In genomic region chr20:5950271-5951031, GRCh38 we compare ENCODE assay signal across 8 cellular contexts. TPM values are rescaled to one million over a fixed set of nuclear protein-coding genes. Genes with fewer than 3 reads are reported as not detected.
DNase-seq lines count a peak whose midpoint lies in the region; ATAC-seq and TF ChIP-seq lines count a peak whose summit lies in the region.

Gene MCM8 (plus strand): TSS chr20:5950652. CDS start chr20:5952016, 1,364 bp downstream.
Gene TRMT6 (minus strand): TSS chr20:5950533. CDS start chr20:5950405, 128 bp downstream.

- intact Hi-C loops in activated CD4-positive, alpha-beta T cell treated with anti-CD3 and anti-CD28 coated beads, Interleukin-2, amount 10 ng/mL, durations not matched to agents 24 days and 14 days (cut with micrococcal nuclease): loop anchor here (1.0 to 2.0 kb wide), 3 partner anchors 46 to 421 kb away; no protein-coding TSS in a partner anchor

- peak within 1 kb of the TSS; percentile 99 for H3K4me3 Mint-ChIP-seq in activated CD4-positive, alpha-beta T cell treated with anti-CD3 and anti-CD28 coated beads, Interleukin-2, amount 10 ng/mL, durations not matched to agents 24 days and 14 days

- peaks cover 3% of the 10 kb centered on the region for H3K9me3 Mint-ChIP-seq in activated CD4-positive, alpha-beta T cell treated with anti-CD3 and anti-CD28 coated beads, Interleukin-2, amount 10 ng/mL, durations not matched to agents 24 days and 14 days

- H3K36me3 Mint-ChIP-seq in activated CD4-positive, alpha-beta T cell treated with anti-CD3 and anti-CD28 coated beads, Interleukin-2, amount 10 ng/mL, durations not matched to agents 24 days and 14 days (ENCODE audit: low read depth): peaks cover 59% of the 10 kb centered on the region

- H3K4me1 Mint-ChIP-seq in activated CD4-positive, alpha-beta T cell treated with anti-CD3 and anti-CD28 coated beads, Interleukin-2, amount 10 ng/mL, durations not matched to agents 24 days and 14 days: peaks cover 46% of the 10 kb centered on the region

- ATAC-seq in GM19372 (IDR thresholded peaks at IDR 0.05; ENCODE audit: low read depth, unreplicated experiment): peak; percentile 99
- ATAC-seq in HG03521 (IDR thresholded peaks at IDR 0.05; ENCODE audit: unreplicated experiment): peak; percentile 97

- H3K27me3 Mint-ChIP-seq in activated CD4-positive, alpha-beta T cell treated with anti-CD3 and anti-CD28 coated beads, Interleukin-2, amount 10 ng/mL, durations not matched to agents 24 days and 14 days: peaks cover 2% of the 10 kb centered on the region

- DNase-seq in NCI-H69 (lab: John Stamatoyannopoulos, UW) (peak; percentile 99), dedifferentiated amniotic fluid mesenchymal stem cell (ENCODE audit: extremely low spot score) (peak; percentile 94), left kidney (ENCODE audit: low read depth, low spot score) (peak; percentile 99)
- peak; percentile 99 for DNase-seq in activated CD4-positive, alpha-beta T cell treated with anti-CD3 and anti-CD28 coated beads, Interleukin-2, amount 10 ng/mL, durations not matched to agents 24 days and 14 days
- peak; percentile 97 for DNase-seq in stimulated activated CD4-positive, alpha-beta T cell treated with anti-CD3 and anti-CD28 coated beads, Interleukin-1b, Interleukin-23, amount 100 ng/mL, for 48 hours

- no peak for TF ChIP-seq CTCF in C4-2B (conservative IDR thresholded peaks at IDR 0.05)

- H3K27ac ChIP-seq in C4-2B: peak within 1 kb of the TSS; percentile 88

- peak within 1 kb of the TSS; percentile 98 for H3K27ac Mint-ChIP-seq in activated CD4-positive, alpha-beta T cell treated with anti-CD3 and anti-CD28 coated beads, Interleukin-2, amount 10 ng/mL, durations not matched to agents 24 days and 14 days

RNA-seq across cellular contexts. Expression of gene MCM8, which starts in this region (rescaled TPM):
- total RNA-seq in activated CD4-positive, alpha-beta T cell treated with anti-CD3 and anti-CD28 coated beads, Interleukin-2, amount 10 ng/mL, durations not matched to agents 24 days and 14 days: 41.0 and 42.2 TPM in 2 replicates

RNA-seq across cellular contexts. Expression of gene TRMT6, which starts in this region (rescaled TPM):
- 33.6 and 35.5 TPM in 2 replicates for total RNA-seq in activated CD4-positive, alpha-beta T cell treated with anti-CD3 and anti-CD28 coated beads, Interleukin-2, amount 10 ng/mL, durations not matched to agents 24 days and 14 days

Comparison
In these comparisons a context has a peak if more than half of its experiments do, and no peak if none do; other contexts are left out.
1. Peak in every context shown above with its lines: DNase-seq, ATAC-seq and H3K27ac ChIP-seq.